In the genomic region with DNA sequence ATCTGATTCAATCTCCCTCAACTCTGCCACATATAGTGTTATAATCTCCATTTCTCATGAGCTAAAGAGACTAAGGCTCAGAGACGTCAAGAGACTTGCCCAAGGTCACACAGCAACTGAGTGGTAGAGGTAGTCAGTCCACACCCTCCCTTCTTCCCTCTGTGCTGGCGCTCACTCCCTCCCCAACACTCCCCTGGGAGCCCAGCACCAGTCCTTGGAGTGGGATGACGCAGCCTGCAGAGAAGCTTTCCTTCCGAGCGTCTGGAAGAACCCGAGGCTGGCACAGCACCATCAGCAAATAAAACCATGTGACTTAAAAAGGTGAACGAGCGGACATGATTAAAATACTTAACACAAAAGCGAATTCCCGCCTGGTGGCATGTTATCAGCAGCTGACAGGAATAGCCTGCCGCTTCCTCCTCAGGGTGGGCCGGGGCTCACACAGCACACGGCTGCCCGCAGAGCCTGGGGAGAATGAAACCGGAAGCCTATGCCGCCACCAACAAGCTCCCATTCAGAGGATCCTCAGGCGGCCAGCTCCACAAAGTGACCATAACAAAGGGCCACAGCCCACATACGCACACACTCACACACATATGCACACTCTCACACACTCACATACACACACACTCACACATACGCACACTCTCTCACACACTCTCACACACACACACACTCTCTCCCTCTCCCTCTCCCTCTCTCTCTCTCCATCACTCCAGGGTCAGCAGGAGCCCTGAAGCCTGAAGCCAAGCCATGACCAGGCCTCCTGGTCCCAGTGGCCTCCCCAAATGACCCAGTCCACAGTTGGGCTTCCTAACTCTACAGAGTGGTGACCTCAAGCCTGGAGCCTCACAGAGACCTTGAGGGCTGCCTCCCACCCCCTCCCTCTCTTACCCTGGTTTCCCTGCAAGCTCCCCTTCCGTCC, we compare ENCODE assay signal across 1 cellular context.
TF ChIP-seq lines count a peak whose summit lies in the region.

No MANE protein-coding gene starts in this region.

TF ChIP-seq in K562, 482 proteins besides CTCF, POLR2A, EP300 and RAD21 (continued from another document and continues in another):
- TF ChIP-seq, protein P1, sequence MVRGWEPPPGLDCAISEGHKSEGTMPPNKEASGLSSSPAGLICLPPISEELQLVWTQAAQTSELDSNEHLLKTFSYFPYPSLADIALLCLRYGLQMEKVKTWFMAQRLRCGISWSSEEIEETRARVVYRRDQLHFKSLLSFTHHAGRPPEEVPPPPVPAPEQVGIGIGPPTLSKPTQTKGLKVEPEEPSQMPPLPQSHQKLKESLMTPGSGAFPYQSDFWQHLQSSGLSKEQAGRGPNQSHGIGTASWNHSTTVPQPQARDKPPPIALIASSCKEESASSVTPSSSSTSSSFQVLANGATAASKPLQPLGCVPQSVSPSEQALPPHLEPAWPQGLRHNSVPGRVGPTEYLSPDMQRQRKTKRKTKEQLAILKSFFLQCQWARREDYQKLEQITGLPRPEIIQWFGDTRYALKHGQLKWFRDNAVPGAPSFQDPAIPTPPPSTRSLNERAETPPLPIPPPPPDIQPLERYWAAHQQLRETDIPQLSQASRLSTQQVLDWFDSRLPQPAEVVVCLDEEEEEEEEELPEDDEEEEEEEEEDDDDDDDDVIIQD (CRISPR knock-in tag; IDR thresholded peaks at IDR 0.05): no peak
- TF ChIP-seq NR2C1 (IDR thresholded peaks at IDR 0.05) (peak; percentile 23; the same call in 1 of the 2 replicates), NR2C1 (tag; IDR thresholded peaks at IDR 0.05) (no peak; the same call in 1 of the 2 replicates), SIRT6 (IDR thresholded peaks at IDR 0.05; ENCODE audit: low read depth, low read length) (no peak), FOXJ2 (tag; IDR thresholded peaks at IDR 0.05) (peak; percentile 25; the same call in 1 of the 2 replicates), ZSCAN29 (IDR thresholded peaks at IDR 0.05) (no peak), NFIC (IDR thresholded peaks at IDR 0.05) (0 out of 2 replicates have a peak, but pooled peaks have one; percentile 17), EGR1 (conservative IDR thresholded peaks at IDR 0.05) (no peak), STAG1 (CRISPR knock-in tag; IDR thresholded peaks at IDR 0.05; ENCODE audit: borderline replicate concordance) (no peak), NEUROD1 (IDR thresholded peaks at IDR 0.05; ENCODE audit: borderline replicate concordance, low read depth, low read length, partially characterized antibody) (no peak), POLR3A (IDR thresholded peaks at IDR 0.05; ENCODE audit: borderline replicate concordance, extremely low read depth, insufficient read depth, insufficient read length) (no peak), MTA1 (IDR thresholded peaks at IDR 0.05; ENCODE audit: borderline replicate concordance) (peak; percentile 53; the same call in 1 of the 2 replicates), ZNF76 (CRISPR knock-in tag; IDR thresholded peaks at IDR 0.05; ENCODE audit: borderline replicate concordance) (peak; percentile 11; the same call in 1 of the 2 replicates), POLR2AphosphoS5 (IDR thresholded peaks at IDR 0.05; ENCODE audit: control insufficient read depth, insufficient read depth, low read depth, low read length) (0 out of 2 replicates have a peak, but pooled peaks have one; percentile 31), MBD2 (IDR thresholded peaks at IDR 0.05; ENCODE audit: borderline replicate concordance, low read depth) (no peak), TAF9B (IDR thresholded peaks at IDR 0.05; ENCODE audit: partially characterized antibody) (peak; percentile 63), SP1 (CRISPR knock-in tag; IDR thresholded peaks at IDR 0.05) (no peak), NONO (IDR thresholded peaks at IDR 0.05; ENCODE audit: low read depth in 2 of 2, low read length in 1 of 2) (no peak), PCBP1 (IDR thresholded peaks at IDR 0.05; ENCODE audit: low read depth, low read length, poor library complexity, severe bottlenecking) (no peak), LARP7 (IDR thresholded peaks at IDR 0.05) (peak; percentile 98), XRCC4 (IDR thresholded peaks at IDR 0.05; ENCODE audit: extremely low read depth, insufficient read depth, insufficient read length) (no peak), PCBP2 (IDR thresholded peaks at IDR 0.05; ENCODE audit: low read depth, low read length, poor library complexity, severe bottlenecking) (no peak), DPF2 (IDR thresholded peaks at IDR 0.05) (peak; percentile 86), HNRNPLL (IDR thresholded peaks at IDR 0.05; ENCODE audit: low read depth, low read length, poor library complexity, severe bottlenecking) (no peak), GTF2F1 (IDR thresholded peaks at IDR 0.05; ENCODE audit: low read depth, low read length) (no peak), ERF (CRISPR knock-in tag; IDR thresholded peaks at IDR 0.05) (peak; percentile 55; the same call in 1 of the 2 replicates), RB1 (IDR thresholded peaks at IDR 0.05; ENCODE audit: low read depth) (no peak), TCF7L2 (IDR thresholded peaks at IDR 0.05; ENCODE audit: low read depth, low read length) (no peak), ZNF121 (CRISPR knock-in tag; conservative IDR thresholded peaks at IDR 0.05) (no peak), MYBL2 (IDR thresholded peaks at IDR 0.05; ENCODE audit: low read depth) (peak; percentile 10; the same call in 1 of the 2 replicates), MYBL2 (CRISPR knock-in tag; IDR thresholded peaks at IDR 0.05; ENCODE audit: borderline replicate concordance) (no peak), ZNF551 (CRISPR knock-in tag; IDR thresholded peaks at IDR 0.05) (no peak), MECOM (CRISPR knock-in tag; IDR thresholded peaks at IDR 0.05) (peak; percentile 60; the same call in 1 of the 2 replicates), ZNF24 (IDR thresholded peaks at IDR 0.05) (0 out of 2 replicates have a peak, but pooled peaks have one; percentile 22), MED1 (CRISPR knock-in tag; IDR thresholded peaks at IDR 0.05; ENCODE audit: borderline replicate concordance) (no peak), ZNF354B (CRISPR knock-in tag; IDR thresholded peaks at IDR 0.05) (no peak), HNRNPL (IDR thresholded peaks at IDR 0.05; ENCODE audit: low read depth, low read length) (0 out of 2 replicates have a peak, but pooled peaks have one; percentile 68), POLR2H (tag; IDR thresholded peaks at IDR 0.05; ENCODE audit: low read depth) (no peak)
- TF ChIP-seq, protein P2, sequence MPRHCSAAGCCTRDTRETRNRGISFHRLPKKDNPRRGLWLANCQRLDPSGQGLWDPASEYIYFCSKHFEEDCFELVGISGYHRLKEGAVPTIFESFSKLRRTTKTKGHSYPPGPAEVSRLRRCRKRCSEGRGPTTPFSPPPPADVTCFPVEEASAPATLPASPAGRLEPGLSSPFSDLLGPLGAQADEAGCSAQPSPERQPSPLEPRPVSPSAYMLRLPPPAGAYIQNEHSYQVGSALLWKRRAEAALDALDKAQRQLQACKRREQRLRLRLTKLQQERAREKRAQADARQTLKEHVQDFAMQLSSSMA (CRISPR knock-in tag; IDR thresholded peaks at IDR 0.05): no peak
- TF ChIP-seq, protein P3, sequence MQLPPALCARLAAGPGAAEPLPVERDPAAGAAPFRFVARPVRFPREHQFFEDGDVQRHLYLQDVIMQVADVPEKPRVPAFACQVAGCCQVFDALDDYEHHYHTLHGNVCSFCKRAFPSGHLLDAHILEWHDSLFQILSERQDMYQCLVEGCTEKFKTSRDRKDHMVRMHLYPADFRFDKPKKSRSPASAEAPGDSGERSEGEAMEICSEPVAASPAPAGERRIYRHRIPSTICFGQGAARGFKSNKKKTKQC (CRISPR knock-in tag; IDR thresholded peaks at IDR 0.05): no peak
- TF ChIP-seq, protein P4, sequence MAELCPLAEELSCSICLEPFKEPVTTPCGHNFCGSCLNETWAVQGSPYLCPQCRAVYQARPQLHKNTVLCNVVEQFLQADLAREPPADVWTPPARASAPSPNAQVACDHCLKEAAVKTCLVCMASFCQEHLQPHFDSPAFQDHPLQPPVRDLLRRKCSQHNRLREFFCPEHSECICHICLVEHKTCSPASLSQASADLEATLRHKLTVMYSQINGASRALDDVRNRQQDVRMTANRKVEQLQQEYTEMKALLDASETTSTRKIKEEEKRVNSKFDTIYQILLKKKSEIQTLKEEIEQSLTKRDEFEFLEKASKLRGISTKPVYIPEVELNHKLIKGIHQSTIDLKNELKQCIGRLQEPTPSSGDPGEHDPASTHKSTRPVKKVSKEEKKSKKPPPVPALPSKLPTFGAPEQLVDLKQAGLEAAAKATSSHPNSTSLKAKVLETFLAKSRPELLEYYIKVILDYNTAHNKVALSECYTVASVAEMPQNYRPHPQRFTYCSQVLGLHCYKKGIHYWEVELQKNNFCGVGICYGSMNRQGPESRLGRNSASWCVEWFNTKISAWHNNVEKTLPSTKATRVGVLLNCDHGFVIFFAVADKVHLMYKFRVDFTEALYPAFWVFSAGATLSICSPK (IDR thresholded peaks at IDR 0.05; ENCODE audit: borderline replicate concordance): peak; percentile 95
- TF ChIP-seq, protein P5, sequence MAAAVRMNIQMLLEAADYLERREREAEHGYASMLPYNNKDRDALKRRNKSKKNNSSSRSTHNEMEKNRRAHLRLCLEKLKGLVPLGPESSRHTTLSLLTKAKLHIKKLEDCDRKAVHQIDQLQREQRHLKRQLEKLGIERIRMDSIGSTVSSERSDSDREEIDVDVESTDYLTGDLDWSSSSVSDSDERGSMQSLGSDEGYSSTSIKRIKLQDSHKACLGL (CRISPR knock-in tag; IDR thresholded peaks at IDR 0.05; ENCODE audit: borderline replicate concordance, poor library complexity, severe bottlenecking): no peak
- TF ChIP-seq, protein P6, sequence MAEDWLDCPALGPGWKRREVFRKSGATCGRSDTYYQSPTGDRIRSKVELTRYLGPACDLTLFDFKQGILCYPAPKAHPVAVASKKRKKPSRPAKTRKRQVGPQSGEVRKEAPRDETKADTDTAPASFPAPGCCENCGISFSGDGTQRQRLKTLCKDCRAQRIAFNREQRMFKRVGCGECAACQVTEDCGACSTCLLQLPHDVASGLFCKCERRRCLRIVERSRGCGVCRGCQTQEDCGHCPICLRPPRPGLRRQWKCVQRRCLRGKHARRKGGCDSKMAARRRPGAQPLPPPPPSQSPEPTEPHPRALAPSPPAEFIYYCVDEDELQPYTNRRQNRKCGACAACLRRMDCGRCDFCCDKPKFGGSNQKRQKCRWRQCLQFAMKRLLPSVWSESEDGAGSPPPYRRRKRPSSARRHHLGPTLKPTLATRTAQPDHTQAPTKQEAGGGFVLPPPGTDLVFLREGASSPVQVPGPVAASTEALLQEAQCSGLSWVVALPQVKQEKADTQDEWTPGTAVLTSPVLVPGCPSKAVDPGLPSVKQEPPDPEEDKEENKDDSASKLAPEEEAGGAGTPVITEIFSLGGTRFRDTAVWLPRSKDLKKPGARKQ (CRISPR knock-in tag; IDR thresholded peaks at IDR 0.05): no peak
- TF ChIP-seq, protein P7, sequence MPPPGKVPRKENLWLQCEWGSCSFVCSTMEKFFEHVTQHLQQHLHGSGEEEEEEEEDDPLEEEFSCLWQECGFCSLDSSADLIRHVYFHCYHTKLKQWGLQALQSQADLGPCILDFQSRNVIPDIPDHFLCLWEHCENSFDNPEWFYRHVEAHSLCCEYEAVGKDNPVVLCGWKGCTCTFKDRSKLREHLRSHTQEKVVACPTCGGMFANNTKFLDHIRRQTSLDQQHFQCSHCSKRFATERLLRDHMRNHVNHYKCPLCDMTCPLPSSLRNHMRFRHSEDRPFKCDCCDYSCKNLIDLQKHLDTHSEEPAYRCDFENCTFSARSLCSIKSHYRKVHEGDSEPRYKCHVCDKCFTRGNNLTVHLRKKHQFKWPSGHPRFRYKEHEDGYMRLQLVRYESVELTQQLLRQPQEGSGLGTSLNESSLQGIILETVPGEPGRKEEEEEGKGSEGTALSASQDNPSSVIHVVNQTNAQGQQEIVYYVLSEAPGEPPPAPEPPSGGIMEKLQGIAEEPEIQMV (tag; conservative IDR thresholded peaks at IDR 0.05; ENCODE audit: low read depth): no peak
- TF ChIP-seq, protein P8, sequence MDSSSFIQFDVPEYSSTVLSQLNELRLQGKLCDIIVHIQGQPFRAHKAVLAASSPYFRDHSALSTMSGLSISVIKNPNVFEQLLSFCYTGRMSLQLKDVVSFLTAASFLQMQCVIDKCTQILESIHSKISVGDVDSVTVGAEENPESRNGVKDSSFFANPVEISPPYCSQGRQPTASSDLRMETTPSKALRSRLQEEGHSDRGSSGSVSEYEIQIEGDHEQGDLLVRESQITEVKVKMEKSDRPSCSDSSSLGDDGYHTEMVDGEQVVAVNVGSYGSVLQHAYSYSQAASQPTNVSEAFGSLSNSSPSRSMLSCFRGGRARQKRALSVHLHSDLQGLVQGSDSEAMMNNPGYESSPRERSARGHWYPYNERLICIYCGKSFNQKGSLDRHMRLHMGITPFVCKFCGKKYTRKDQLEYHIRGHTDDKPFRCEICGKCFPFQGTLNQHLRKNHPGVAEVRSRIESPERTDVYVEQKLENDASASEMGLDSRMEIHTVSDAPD (CRISPR knock-in tag; IDR thresholded peaks at IDR 0.05): 0 out of 2 replicates have a peak, but pooled peaks have one; percentile 17
- TF ChIP-seq, protein P9, sequence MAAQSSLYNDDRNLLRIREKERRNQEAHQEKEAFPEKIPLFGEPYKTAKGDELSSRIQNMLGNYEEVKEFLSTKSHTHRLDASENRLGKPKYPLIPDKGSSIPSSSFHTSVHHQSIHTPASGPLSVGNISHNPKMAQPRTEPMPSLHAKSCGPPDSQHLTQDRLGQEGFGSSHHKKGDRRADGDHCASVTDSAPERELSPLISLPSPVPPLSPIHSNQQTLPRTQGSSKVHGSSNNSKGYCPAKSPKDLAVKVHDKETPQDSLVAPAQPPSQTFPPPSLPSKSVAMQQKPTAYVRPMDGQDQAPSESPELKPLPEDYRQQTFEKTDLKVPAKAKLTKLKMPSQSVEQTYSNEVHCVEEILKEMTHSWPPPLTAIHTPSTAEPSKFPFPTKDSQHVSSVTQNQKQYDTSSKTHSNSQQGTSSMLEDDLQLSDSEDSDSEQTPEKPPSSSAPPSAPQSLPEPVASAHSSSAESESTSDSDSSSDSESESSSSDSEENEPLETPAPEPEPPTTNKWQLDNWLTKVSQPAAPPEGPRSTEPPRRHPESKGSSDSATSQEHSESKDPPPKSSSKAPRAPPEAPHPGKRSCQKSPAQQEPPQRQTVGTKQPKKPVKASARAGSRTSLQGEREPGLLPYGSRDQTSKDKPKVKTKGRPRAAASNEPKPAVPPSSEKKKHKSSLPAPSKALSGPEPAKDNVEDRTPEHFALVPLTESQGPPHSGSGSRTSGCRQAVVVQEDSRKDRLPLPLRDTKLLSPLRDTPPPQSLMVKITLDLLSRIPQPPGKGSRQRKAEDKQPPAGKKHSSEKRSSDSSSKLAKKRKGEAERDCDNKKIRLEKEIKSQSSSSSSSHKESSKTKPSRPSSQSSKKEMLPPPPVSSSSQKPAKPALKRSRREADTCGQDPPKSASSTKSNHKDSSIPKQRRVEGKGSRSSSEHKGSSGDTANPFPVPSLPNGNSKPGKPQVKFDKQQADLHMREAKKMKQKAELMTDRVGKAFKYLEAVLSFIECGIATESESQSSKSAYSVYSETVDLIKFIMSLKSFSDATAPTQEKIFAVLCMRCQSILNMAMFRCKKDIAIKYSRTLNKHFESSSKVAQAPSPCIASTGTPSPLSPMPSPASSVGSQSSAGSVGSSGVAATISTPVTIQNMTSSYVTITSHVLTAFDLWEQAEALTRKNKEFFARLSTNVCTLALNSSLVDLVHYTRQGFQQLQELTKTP (IDR thresholded peaks at IDR 0.05; ENCODE audit: low read depth in 1 of 2, partially characterized antibody in 2 of 2): peak; percentile 67 to 85
